ENCODE assay signal across 13 cellular contexts in the genomic region with DNA sequence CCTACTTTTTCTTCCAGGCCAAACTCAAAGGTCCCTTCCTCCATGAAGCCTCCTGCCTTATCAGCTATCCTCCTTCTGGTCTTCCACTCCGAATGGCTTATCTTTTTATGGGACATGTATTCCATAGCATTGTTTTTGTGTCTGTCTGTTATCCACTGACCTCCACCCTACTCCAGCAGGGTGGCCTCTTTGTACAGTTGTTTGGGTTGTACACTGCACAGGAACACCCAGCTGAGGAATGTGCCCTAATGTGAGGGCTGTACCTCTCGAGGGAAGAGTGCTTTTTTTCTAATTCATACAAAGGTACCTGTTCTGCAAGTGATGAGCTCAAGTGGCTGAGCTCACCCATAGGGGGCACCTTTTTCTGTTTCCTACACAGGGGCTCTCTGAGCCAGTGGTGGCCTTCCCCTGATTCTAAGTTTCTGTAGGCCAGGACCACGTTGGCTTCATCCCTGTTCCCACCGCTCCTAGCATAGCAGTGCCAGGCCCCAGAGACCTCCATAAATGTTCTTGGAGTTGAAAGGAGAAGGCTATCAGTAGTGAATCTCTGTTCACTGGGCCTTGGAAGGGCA.
"Had no signal": no experiment of that assay in that cellular context is flagged by ENCODE, and none has a peak within 500 bp of the region (broad histone marks: within the 10 kb centered on the region; RNA-seq: fewer than 3 reads in every experiment).

No MANE protein-coding gene starts in this region.

- H3K4me3 Mint-ChIP-seq: activated CD4-positive, alpha-beta T cell treated with anti-CD3 and anti-CD28 coated beads for 36 hours; activated CD8-positive, alpha-beta T cell treated with anti-CD3 and anti-CD28 coated beads, Interleukin-2, amount 10 ng/mL, durations not matched to agents 7 days and 5 days; activated naive CD4-positive, alpha-beta T cell treated with anti-CD3 and anti-CD28 coated beads for 36 hours; effector memory CD8-positive, alpha-beta T cell; natural killer cell had no signal

- H3K9me3 Mint-ChIP-seq: natural killer cell had no signal

- H3K27ac ChIP-seq: coronary artery, sigmoid colon had no signal

- H3K27me3 ChIP-seq: sigmoid colon had no signal

- H3K4me1 ChIP-seq: sigmoid colon had no signal

- H3K4me3 ChIP-seq: coronary artery, sigmoid colon had no signal

- ATAC-seq: activated CD4-positive, alpha-beta T cell treated with anti-CD3 and anti-CD28 coated beads for 36 hours; activated CD8-positive, alpha-beta T cell treated with anti-CD3 and anti-CD28 coated beads, Interleukin-2, amount 10 ng/mL, durations not matched to agents 7 days and 5 days; effector memory CD8-positive, alpha-beta T cell; natural killer cell had no signal

- H3K4me1 Mint-ChIP-seq: activated CD4-positive, alpha-beta T cell treated with anti-CD3 and anti-CD28 coated beads for 36 hours; natural killer cell had no signal

- H3K36me3 ChIP-seq: sigmoid colon had no signal

- H3K36me3 Mint-ChIP-seq: natural killer cell had no signal

- H3K27ac Mint-ChIP-seq: activated CD4-positive, alpha-beta T cell treated with anti-CD3 and anti-CD28 coated beads for 36 hours; activated CD8-positive, alpha-beta T cell treated with anti-CD3 and anti-CD28 coated beads, Interleukin-2, amount 10 ng/mL, durations not matched to agents 7 days and 5 days; activated naive CD4-positive, alpha-beta T cell treated with anti-CD3 and anti-CD28 coated beads for 36 hours; effector memory CD8-positive, alpha-beta T cell; natural killer cell had no signal

- DNase-seq: activated CD4-positive, alpha-beta T cell treated with anti-CD3 and anti-CD28 coated beads for 36 hours; activated CD8-positive, alpha-beta memory T cell treated with anti-CD3 and anti-CD28 coated beads, Interleukin-2, amount 50 U/mL, for 48 hours; activated CD8-positive, alpha-beta T cell treated with anti-CD3 and anti-CD28 coated beads, Interleukin-2, amount 10 ng/mL, durations not matched to agents 7 days and 5 days; activated naive CD4-positive, alpha-beta T cell treated with anti-CD3 and anti-CD28 coated beads for 36 hours; effector memory CD8-positive, alpha-beta T cell; mammary epithelial cell; natural killer cell; occipital lobe; sigmoid colon; stimulated activated CD4-positive, alpha-beta T cell treated with anti-CD3 and anti-CD28 coated beads, Interleukin-12 subunit alpha, Interleukin-12 subunit beta, amount 100 ng/mL, for 4 hours; stimulated activated naive CD4-positive, alpha-beta T cell treated with Interleukin-2 at 50 U/mL for 16 hours; trophoblast cell had no signal
